In genomic region chr5:150296496-150296895, GRCh38 we compare ENCODE assay signal across 1 cellular context.
TF ChIP-seq lines count a peak whose summit lies in the region.

No MANE protein-coding gene starts in this region.

TF ChIP-seq in IMR-90, 13 proteins besides CTCF, POLR2A, EP300 and RAD21:
- no peak for TF ChIP-seq MAFK (IDR thresholded peaks at IDR 0.05; ENCODE audit: low read depth, low read length)
- no peak for TF ChIP-seq CHD1 (IDR thresholded peaks at IDR 0.05; ENCODE audit: low read depth, low read length)
- TF ChIP-seq FOS (IDR thresholded peaks at IDR 0.05; ENCODE audit: low read depth, low read length) = no peak
- TF ChIP-seq, protein P1, sequence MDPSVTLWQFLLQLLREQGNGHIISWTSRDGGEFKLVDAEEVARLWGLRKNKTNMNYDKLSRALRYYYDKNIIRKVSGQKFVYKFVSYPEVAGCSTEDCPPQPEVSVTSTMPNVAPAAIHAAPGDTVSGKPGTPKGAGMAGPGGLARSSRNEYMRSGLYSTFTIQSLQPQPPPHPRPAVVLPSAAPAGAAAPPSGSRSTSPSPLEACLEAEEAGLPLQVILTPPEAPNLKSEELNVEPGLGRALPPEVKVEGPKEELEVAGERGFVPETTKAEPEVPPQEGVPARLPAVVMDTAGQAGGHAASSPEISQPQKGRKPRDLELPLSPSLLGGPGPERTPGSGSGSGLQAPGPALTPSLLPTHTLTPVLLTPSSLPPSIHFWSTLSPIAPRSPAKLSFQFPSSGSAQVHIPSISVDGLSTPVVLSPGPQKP (IDR thresholded peaks at IDR 0.05; ENCODE audit: borderline replicate concordance, low read depth, low read length) = no peak
- no peak for TF ChIP-seq RCOR1 (IDR thresholded peaks at IDR 0.05; ENCODE audit: insufficient replicate concordance, low read length)
- TF ChIP-seq USF2 (IDR thresholded peaks at IDR 0.05; ENCODE audit: low read depth, low read length) = no peak
- no peak for TF ChIP-seq NFE2L2 (IDR thresholded peaks at IDR 0.05; ENCODE audit: low read depth, low read length)
- TF ChIP-seq MXI1 (IDR thresholded peaks at IDR 0.05; ENCODE audit: borderline replicate concordance, low read depth, low read length) = no peak
- no peak for TF ChIP-seq MAZ (IDR thresholded peaks at IDR 0.05; ENCODE audit: borderline replicate concordance, low read depth, low read length)
- TF ChIP-seq RFX5 (IDR thresholded peaks at IDR 0.05; ENCODE audit: low read depth, low read length) = no peak
- no peak for TF ChIP-seq BHLHE40 (IDR thresholded peaks at IDR 0.05; ENCODE audit: low read depth, low read length)
- no peak for TF ChIP-seq CEBPB (IDR thresholded peaks at IDR 0.05; ENCODE audit: low read depth, low read length)
- TF ChIP-seq SMC3 (IDR thresholded peaks at IDR 0.05; ENCODE audit: low read depth, low read length) = no peak
